Comparison of ENCODE assay signal across 10 cellular contexts in genomic region chr4:81506731-81507130, GRCh38. TPM values are rescaled to one million over a fixed set of nuclear protein-coding genes. Genes with fewer than 3 reads are reported as not detected.
DNase-seq lines count a peak whose midpoint lies in the region; ATAC-seq and TF ChIP-seq lines count a peak whose summit lies in the region.
"Had no signal": no experiment of that assay in that cellular context is flagged by ENCODE, and none has a peak within 500 bp of the region (broad histone marks: within the 10 kb centered on the region; RNA-seq: fewer than 3 reads in every experiment).

No MANE protein-coding gene starts in this region.

- DNase-seq in stimulated activated CD4-positive, alpha-beta T cell treated with anti-CD3 and anti-CD28 coated beads, Interleukin-1b, Interleukin-23, amount 100 ng/mL, for 48 hours: peak; percentile 10
- no peak for DNase-seq in stimulated activated CD4-positive, alpha-beta T cell treated with anti-CD3 and anti-CD28 coated beads, Interleukin-4, amount 100 ng/mL, for 4 hours
- no peak for DNase-seq in upper lobe of left lung
- DNase-seq in activated CD8-positive, alpha-beta memory T cell treated with anti-CD3 and anti-CD28 coated beads, Interleukin-2, amount 50 U/mL, for 4 hours: no peak
- DNase-seq in dermis blood vessel endothelial cell: no peak
- no peak for DNase-seq in activated T-helper 1 cell treated with anti-CD3 and anti-CD28 coated beads, Interleukin-12 subunit alpha, Interleukin-12 subunit beta, Interleukin-2, Interleukin-4 antibody, amounts not matched to agents 30 ng/mL and 10 ng/mL and 1 ng/mL, durations not matched to agents 14 hours and 24 hours and 36 hours (ENCODE audit: low spot score)
- DNase-seq: MG63, T-helper 17 cell had no signal

- H3K4me1 ChIP-seq in upper lobe of left lung: peaks cover 40 to 58% (median 43%) of the 10 kb centered on the region in 4 donors

- no peak overlapping the region for H3K4me3 ChIP-seq in upper lobe of left lung
- H3K4me3 ChIP-seq: MG63 had no signal

- intact Hi-C loops in activated T-helper 1 cell treated with anti-CD3 and anti-CD28 coated beads, Interleukin-12 subunit alpha, Interleukin-12 subunit beta, Interleukin-2, Interleukin-4 antibody, amounts not matched to agents 30 ng/mL and 10 ng/mL and 1 ng/mL, durations not matched to agents 14 hours and 24 hours and 36 hours (cut with micrococcal nuclease): no loop called here

- no peak for TF ChIP-seq EP300 in upper lobe of left lung (IDR thresholded peaks at IDR 0.05)

- H3K27ac Mint-ChIP-seq in activated T-helper 1 cell treated with anti-CD3 and anti-CD28 coated beads, Interleukin-12 subunit alpha, Interleukin-12 subunit beta, Interleukin-2, Interleukin-4 antibody, amounts not matched to agents 30 ng/mL and 10 ng/mL and 1 ng/mL, durations not matched to agents 14 hours and 24 hours and 36 hours: no peak overlapping the region

- peaks cover 36% of the 10 kb centered on the region for H3K4me1 Mint-ChIP-seq in activated T-helper 1 cell treated with anti-CD3 and anti-CD28 coated beads, Interleukin-12 subunit alpha, Interleukin-12 subunit beta, Interleukin-2, Interleukin-4 antibody, amounts not matched to agents 30 ng/mL and 10 ng/mL and 1 ng/mL, durations not matched to agents 14 hours and 24 hours and 36 hours (ENCODE audit: low read depth)

- TF ChIP-seq POLR2A in upper lobe of left lung (IDR thresholded peaks at IDR 0.05): no peak

- no peaks in the 10 kb centered on the region for H3K9me3 Mint-ChIP-seq in activated T-helper 1 cell treated with anti-CD3 and anti-CD28 coated beads, Interleukin-12 subunit alpha, Interleukin-12 subunit beta, Interleukin-2, Interleukin-4 antibody, amounts not matched to agents 30 ng/mL and 10 ng/mL and 1 ng/mL, durations not matched to agents 14 hours and 24 hours and 36 hours

- H3K36me3 ChIP-seq in upper lobe of left lung: no peaks in the 10 kb centered on the region
- H3K36me3 ChIP-seq: MG63 had no signal

- peak overlapping the region; percentile 78 to 89 (median 83) for H3K27ac ChIP-seq in upper lobe of left lung

- peak; percentile 66 for ATAC-seq in HG02623 (IDR thresholded peaks at IDR 0.05; ENCODE audit: unreplicated experiment)
- ATAC-seq in HG03575 (IDR thresholded peaks at IDR 0.05; ENCODE audit: extremely low read depth, insufficient number of reproducible peaks, low FRiP score, unreplicated experiment): peak; percentile 36
- ATAC-seq in upper lobe of left lung (ENCODE audit: low FRiP score in 2 of 2): no peak
- ATAC-seq: T-helper 17 cell had no signal

- H3K27me3 ChIP-seq in upper lobe of left lung: no peaks in the 10 kb centered on the region
- H3K27me3 ChIP-seq: MG63 had no signal

- no peaks in the 10 kb centered on the region for H3K9me3 ChIP-seq in upper lobe of left lung
- H3K9me3 ChIP-seq: MG63 had no signal

- WGBS in upper lobe of left lung, 2 donors: 82 to 93% methylated on average over 2 of the region's 2 CpGs

- H3K27me3 Mint-ChIP-seq in activated T-helper 1 cell treated with anti-CD3 and anti-CD28 coated beads, Interleukin-12 subunit alpha, Interleukin-12 subunit beta, Interleukin-2, Interleukin-4 antibody, amounts not matched to agents 30 ng/mL and 10 ng/mL and 1 ng/mL, durations not matched to agents 14 hours and 24 hours and 36 hours (ENCODE audit: insufficient read depth): peaks cover 11% of the 10 kb centered on the region

- H3K36me3 Mint-ChIP-seq in activated T-helper 1 cell treated with anti-CD3 and anti-CD28 coated beads, Interleukin-12 subunit alpha, Interleukin-12 subunit beta, Interleukin-2, Interleukin-4 antibody, amounts not matched to agents 30 ng/mL and 10 ng/mL and 1 ng/mL, durations not matched to agents 14 hours and 24 hours and 36 hours (ENCODE audit: low read depth): no peaks in the 10 kb centered on the region

- no peak for TF ChIP-seq CTCF in upper lobe of left lung (IDR thresholded peaks at IDR 0.05)

- no peak overlapping the region for H3K4me3 Mint-ChIP-seq in activated T-helper 1 cell treated with anti-CD3 and anti-CD28 coated beads, Interleukin-12 subunit alpha, Interleukin-12 subunit beta, Interleukin-2, Interleukin-4 antibody, amounts not matched to agents 30 ng/mL and 10 ng/mL and 1 ng/mL, durations not matched to agents 14 hours and 24 hours and 36 hours
- H3K4me3 Mint-ChIP-seq: T-helper 17 cell had no signal

RNA-seq across cellular contexts. Expression of gene RASGEF1B, which starts 35.0 kb away (rescaled TPM):
- total RNA-seq in upper lobe of left lung (10 to 100 TPM; 45.7 to 81.2 (median 71.4) TPM), dermis blood vessel endothelial cell (0.33 and 0.34 TPM in 2 replicates)
- total RNA-seq in activated T-helper 1 cell treated with anti-CD3 and anti-CD28 coated beads, Interleukin-12 subunit alpha, Interleukin-12 subunit beta, Interleukin-2, Interleukin-4 antibody, amounts not matched to agents 30 ng/mL and 10 ng/mL and 1 ng/mL, durations not matched to agents 14 hours and 24 hours and 36 hours: 3.6 and 3.7 TPM in 2 replicates

Comparison
In these comparisons a context has a peak if more than half of its experiments do, and no peak if none do; other contexts are left out.
1. ATAC-seq: peak in HG02623 (single experiment) and HG03575 (single experiment); none in upper lobe of left lung (0 of 2).